Comparison of ENCODE assay signal across 23 cellular contexts in genomic region chr9:112493738-112494137, GRCh38. TPM values are rescaled to one million over a fixed set of nuclear protein-coding genes. Genes with fewer than 3 reads are reported as not detected.
A peak's percentile ranks its signal among the peaks of the same experiment; 100 is the strongest.
DNase-seq lines count a peak whose midpoint lies in the region; ATAC-seq, FAIRE-seq and TF ChIP-seq lines count a peak whose summit lies in the region.
"Had no signal": no experiment of that assay in that cellular context is flagged by ENCODE, and none has a peak within 500 bp of the region (broad histone marks: within the 10 kb centered on the region; RNA-seq: fewer than 3 reads in every experiment).

No MANE protein-coding gene starts in this region.

- peak overlapping the region; percentile 12; the same call in 1 of the 2 replicates for H3K27ac ChIP-seq in Karpas-422 (ENCODE audit: low read length)
- no peak overlapping the region for H3K27ac ChIP-seq in astrocyte (ENCODE audit: low read depth, low read length)
- H3K27ac ChIP-seq: epithelial cell of prostate had no signal

- H3K27me3 ChIP-seq in Karpas-422 (ENCODE audit: low read length) (no peaks in the 10 kb centered on the region), astrocyte (ENCODE audit: insufficient read depth, low read length) (no peaks in the 10 kb centered on the region)

- no peak overlapping the region for H3K4me2 ChIP-seq in Karpas-422 (ENCODE audit: low read depth, low read length, poor library complexity, severe bottlenecking)
- H3K4me2 ChIP-seq in astrocyte (ENCODE audit: low read length): no peak overlapping the region
- H3K4me2 ChIP-seq: GM23338 had no signal

- no peak overlapping the region for H3K4me3 Mint-ChIP-seq in astrocyte (ENCODE audit: unreplicated experiment)
- H3K4me3 Mint-ChIP-seq: GM23338; stimulated activated effector memory CD8-positive, alpha-beta T cell treated with anti-CD3 and anti-CD28 coated beads, Interleukin-12 subunit alpha, Interleukin-12 subunit beta, amount 100 ng/mL, for 72 hours had no signal

- no peaks in the 10 kb centered on the region for H3K27me3 Mint-ChIP-seq in astrocyte (ENCODE audit: low read depth, unreplicated experiment)
- H3K27me3 Mint-ChIP-seq: brain had no signal

- DNase-seq in AG10803 (ENCODE audit: low read depth) (peak; percentile 76), Karpas-422 (no peak), astrocyte (ENCODE audit: low read depth) (peak; percentile 78), hepatic stellate cell (ENCODE audit: low spot score) (peak; percentile 6), GM12892 (ENCODE audit: insufficient read length) (no peak), GM10248 (ENCODE audit: extremely low spot score) (no peak), NCI-H1930 (lab: John Stamatoyannopoulos, UW) (no peak)
- DNase-seq: ACHN; activated CD4-positive, CD25-positive, alpha-beta regulatory T cell treated with anti-CD3 and anti-CD28 coated beads, Interleukin-2, amount 50 U/mL, for 72 hours; activated CD8-positive, alpha-beta memory T cell treated with anti-CD3 and anti-CD28 coated beads for 24 hours; glutamatergic neuron; Kasumi-1; NCI-H1436 treated with DMSO at 0.1 percent for 48 hours; NCI-H82; occipital lobe; right cardiac atrium had no signal

- ATAC-seq in HG02610 (IDR thresholded peaks at IDR 0.05; ENCODE audit: unreplicated experiment): no peak
- ATAC-seq: activated naive CD4-positive, alpha-beta T cell treated with anti-CD3 and anti-CD28 coated beads, Interleukin-2, amount 50 U/mL, for 72 hours; GM23338; right cardiac atrium; stimulated activated effector memory CD8-positive, alpha-beta T cell treated with anti-CD3 and anti-CD28 coated beads, Interleukin-12 subunit alpha, Interleukin-12 subunit beta, amount 100 ng/mL, for 72 hours had no signal

- H2AFZ ChIP-seq in Karpas-422 (ENCODE audit: low read length): no peak overlapping the region
- H2AFZ ChIP-seq in astrocyte (ENCODE audit: low read depth, low read length): no peak overlapping the region
- H2AFZ ChIP-seq: GM23338 had no signal

- no peak overlapping the region for H3K27ac Mint-ChIP-seq in astrocyte (ENCODE audit: unreplicated experiment)
- H3K27ac Mint-ChIP-seq: GM23338 had no signal

- H3K4me1 Mint-ChIP-seq in astrocyte (ENCODE audit: low read depth, unreplicated experiment): peaks cover 22% of the 10 kb centered on the region
- H3K4me1 Mint-ChIP-seq: stimulated activated effector memory CD8-positive, alpha-beta T cell treated with anti-CD3 and anti-CD28 coated beads, Interleukin-12 subunit alpha, Interleukin-12 subunit beta, amount 100 ng/mL, for 72 hours had no signal

- H3K9me3 ChIP-seq in Karpas-422 (ENCODE audit: low read length) (no peaks in the 10 kb centered on the region), astrocyte (ENCODE audit: insufficient read depth, low read depth, low read length) (no peaks in the 10 kb centered on the region)

- TF ChIP-seq POLR2A in GM12892 (IDR thresholded peaks at IDR 0.05; ENCODE audit: low read depth, low read length): no peak

- H3K4me1 ChIP-seq in Karpas-422 (ENCODE audit: low read length) (peaks cover 37% of the 10 kb centered on the region), astrocyte (ENCODE audit: insufficient read depth, low read length) (no peaks in the 10 kb centered on the region)

- H3K9me3 Mint-ChIP-seq in astrocyte (ENCODE audit: unreplicated experiment): peaks cover 10% of the 10 kb centered on the region

- H4K20me1 ChIP-seq in Karpas-422 (ENCODE audit: insufficient read depth, low read depth, low read length) (no peaks in the 10 kb centered on the region), astrocyte (ENCODE audit: insufficient read depth, low read length) (no peaks in the 10 kb centered on the region)

- H3K79me2 ChIP-seq in Karpas-422 (ENCODE audit: low read length) (peaks cover 100% of the 10 kb centered on the region), astrocyte (ENCODE audit: insufficient read depth, low read length) (peaks cover 30% of the 10 kb centered on the region)

- FAIRE-seq in astrocyte (lab: Jason Lieb, UNC) (no peak), GM12892 (lab: Jason Lieb, UNC) (no peak)
- FAIRE-seq: colon had no signal

- POLR2A ChIA-PET in GM10248 (lab: Yijun Ruan, JAX): no interaction called here

- H3K36me3 Mint-ChIP-seq in astrocyte (ENCODE audit: low read depth, unreplicated experiment): peaks cover 21% of the 10 kb centered on the region

- no peak for TF ChIP-seq CTCF in AG10803 (conservative IDR thresholded peaks at IDR 0.05; ENCODE audit: low read length)
- TF ChIP-seq CTCF in astrocyte (IDR thresholded peaks at IDR 0.05; ENCODE audit: insufficient read depth, low read depth, low read length): no peak
- TF ChIP-seq CTCF in GM10248 (IDR thresholded peaks at IDR 0.05; ENCODE audit: control extremely low read depth, extremely low read depth, low read depth, missing control alignments): no peak

- H3K4me3 ChIP-seq in AG10803 (ENCODE audit: low read length): no peak overlapping the region
- H3K4me3 ChIP-seq in Karpas-422 (ENCODE audit: low read length): no peak overlapping the region
- H3K4me3 ChIP-seq in astrocyte (ENCODE audit: insufficient read depth, low read depth, low read length): no peak overlapping the region
- H3K4me3 ChIP-seq: GM23338 had no signal

- CTCF ChIA-PET in GM10248 (lab: Yijun Ruan, JAX): no interaction called here

- H3K36me3 ChIP-seq in Karpas-422 (ENCODE audit: insufficient read depth, low read length): peaks cover 64% of the 10 kb centered on the region
- no peaks in the 10 kb centered on the region for H3K36me3 ChIP-seq in astrocyte (ENCODE audit: insufficient read depth, low read length)

- H3K9ac ChIP-seq in Karpas-422 (ENCODE audit: low read length): no peak overlapping the region
- no peak overlapping the region for H3K9ac ChIP-seq in astrocyte (ENCODE audit: low read length)

- no peaks in the 10 kb centered on the region for H3K9me2 ChIP-seq in Karpas-422 (replicated peaks; ENCODE audit: insufficient read depth, low read length)

RNA-seq across cellular contexts. Expression of gene KIAA1958, which starts 7.1 kb away (rescaled TPM):
- 28.5 and 44.7 TPM in 2 replicates for total RNA-seq in Karpas-422 (2014; rRNA removed; shearing (Covaris generic); ENCODE audit: low replicate concordance)
- total RNA-seq in astrocyte: 10.4 and 12.0 TPM in 2 replicates
- 4.9 TPM for polyA plus RNA-seq in GM12892 (2012; ENCODE audit: missing spikeins)

Comparison
In these comparisons a context has a peak if more than half of its experiments do, and no peak if none do; other contexts are left out.
1. DNase-seq: peak in AG10803 (single experiment), astrocyte (single experiment) and hepatic stellate cell (single experiment); none in Karpas-422 (single experiment), GM12892 (single experiment), GM10248 (single experiment) and NCI-H1930 (0 of 2).